Comparison of ENCODE assay signal across 24 cellular contexts in genomic region chr9:136710543-136710942, GRCh38. TPM values are rescaled to one million over a fixed set of nuclear protein-coding genes. Genes with fewer than 3 reads are reported as not detected.
"Had no signal": no experiment of that assay in that cellular context is flagged by ENCODE, and none has a peak within 500 bp of the region (broad histone marks: within the 10 kb centered on the region; RNA-seq: fewer than 3 reads in every experiment).

No MANE protein-coding gene starts in this region.

- H3K36me3 Mint-ChIP-seq: activated naive CD8-positive, alpha-beta T cell treated with anti-CD3 and anti-CD28 coated beads for 36 hours had no signal

- DNase-seq: activated CD4-positive, alpha-beta T cell treated with anti-CD3 and anti-CD28 coated beads, Interleukin-2, amount 10 ng/mL, durations not matched to agents 24 days and 14 days; activated CD4-positive, CD25-positive, alpha-beta regulatory T cell; activated CD8-positive, alpha-beta memory T cell treated with anti-CD3 and anti-CD28 coated beads, Interleukin-2, amount 50 U/mL, for 4 hours; activated CD8-positive, alpha-beta T cell treated with anti-CD3 and anti-CD28 coated beads, Interleukin-2, amount 10 ng/mL, durations not matched to agents 7 days and 5 days; activated effector memory CD4-positive, alpha-beta T cell treated with anti-CD3 and anti-CD28 coated beads, Interleukin-2, amount 50 U/mL, for 16 hours; activated naive CD8-positive, alpha-beta T cell treated with anti-CD3 and anti-CD28 coated beads for 36 hours; activated T-cell treated with anti-CD3 and anti-CD28 coated beads, Interleukin-2, amount 50 U/mL, for 48 hours; effector memory CD8-positive, alpha-beta T cell; gastrocnemius medialis; heart right ventricle; left colon; midbrain; stimulated activated CD4-positive, alpha-beta T cell treated with anti-CD3 and anti-CD28 coated beads, Interleukin-4, amount 100 ng/mL, for 24 hours; stimulated activated naive CD4-positive, alpha-beta T cell treated with Interleukin-2 at 50 U/mL for 16 hours had no signal

- H3K9me3 Mint-ChIP-seq: activated CD4-positive, alpha-beta T cell treated with anti-CD3 and anti-CD28 coated beads, Interleukin-2, amount 10 ng/mL, durations not matched to agents 24 days and 14 days; activated naive CD8-positive, alpha-beta T cell treated with anti-CD3 and anti-CD28 coated beads for 36 hours; effector memory CD8-positive, alpha-beta T cell had no signal

- ATAC-seq: activated CD8-positive, alpha-beta T cell treated with anti-CD3 and anti-CD28 coated beads, Interleukin-2, amount 10 ng/mL, durations not matched to agents 7 days and 5 days; effector memory CD8-positive, alpha-beta T cell; gastrocnemius medialis; heart right ventricle; left colon had no signal

- H3K4me3 Mint-ChIP-seq: activated CD8-positive, alpha-beta T cell treated with anti-CD3 and anti-CD28 coated beads, Interleukin-2, amount 10 ng/mL, durations not matched to agents 7 days and 5 days; activated naive CD8-positive, alpha-beta T cell treated with anti-CD3 and anti-CD28 coated beads for 36 hours had no signal

- H3K27ac Mint-ChIP-seq: activated CD4-positive, alpha-beta T cell treated with anti-CD3 and anti-CD28 coated beads, Interleukin-2, amount 10 ng/mL, durations not matched to agents 24 days and 14 days; activated CD8-positive, alpha-beta T cell treated with anti-CD3 and anti-CD28 coated beads, Interleukin-2, amount 10 ng/mL, durations not matched to agents 7 days and 5 days; activated naive CD8-positive, alpha-beta T cell treated with anti-CD3 and anti-CD28 coated beads for 36 hours had no signal

RNA-seq across cellular contexts. Expression of gene DIPK1B, which starts 1.8 kb away (rescaled TPM):
- total RNA-seq: bronchial epithelial cell, myocyte had no signal

RNA-seq across cellular contexts. Expression of gene LCN10, which starts 32.2 kb away (rescaled TPM):
- total RNA-seq: bronchial epithelial cell, chondrocyte, dermis blood vessel endothelial cell, epithelial cell of proximal tubule, myocyte had no signal

RNA-seq across cellular contexts. Expression of gene LCN6, which starts 37.8 kb away (rescaled TPM):
- total RNA-seq: activated CD4-positive, alpha-beta T cell treated with anti-CD3 and anti-CD28 coated beads, Interleukin-2, amount 10 ng/mL, durations not matched to agents 24 days and 14 days; activated CD8-positive, alpha-beta T cell treated with anti-CD3 and anti-CD28 coated beads, Interleukin-2, amount 10 ng/mL, durations not matched to agents 7 days and 5 days; activated naive CD8-positive, alpha-beta T cell treated with anti-CD3 and anti-CD28 coated beads for 36 hours; bronchial epithelial cell; chondrocyte; epithelial cell of proximal tubule; myocyte; skeletal muscle tissue; T-helper 2 cell treated with Interferon-gamma antibody and Interleukin-4, amounts not matched to agents 100 ng/mL and 5 ng/mL, for 36 hours had no signal

RNA-seq across cellular contexts. Expression of gene LCN8, which starts 47.5 kb away (rescaled TPM):
- total RNA-seq: activated CD4-positive, alpha-beta T cell treated with anti-CD3 and anti-CD28 coated beads, Interleukin-2, amount 10 ng/mL, durations not matched to agents 24 days and 14 days; activated CD8-positive, alpha-beta T cell treated with anti-CD3 and anti-CD28 coated beads, Interleukin-2, amount 10 ng/mL, durations not matched to agents 7 days and 5 days; activated naive CD8-positive, alpha-beta T cell treated with anti-CD3 and anti-CD28 coated beads for 36 hours; bronchial epithelial cell; chondrocyte; dermis blood vessel endothelial cell; epithelial cell of proximal tubule; gastrocnemius medialis; heart right ventricle; posterior vena cava; right atrium auricular region; skeletal muscle tissue; T-helper 2 cell treated with Interferon-gamma antibody and Interleukin-4, amounts not matched to agents 100 ng/mL and 5 ng/mL, for 36 hours had no signal
- polyA plus RNA-seq: heart right ventricle, lung had no signal
